Comparison of ENCODE assay signal across 22 cellular contexts in the genomic region with DNA sequence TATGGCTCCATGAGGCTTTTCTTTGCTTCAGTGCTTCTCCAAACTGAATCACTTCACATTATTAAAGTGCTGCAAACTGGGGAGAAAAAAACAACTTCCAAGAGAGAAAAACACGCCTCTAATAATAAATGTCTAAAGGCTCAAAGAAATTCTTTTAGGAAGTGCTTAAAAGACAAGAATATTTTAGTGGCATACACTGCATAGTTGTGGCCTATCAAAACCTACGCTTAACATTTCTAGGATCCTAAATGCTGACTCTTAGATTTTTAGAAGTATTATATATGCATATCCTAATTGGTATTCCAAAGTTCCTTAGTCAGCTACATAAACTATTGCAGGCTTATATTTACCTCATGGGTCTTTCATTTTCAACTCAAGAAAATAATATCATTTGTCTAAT.
DNase-seq lines count a peak whose midpoint lies in the region; ATAC-seq, FAIRE-seq and TF ChIP-seq lines count a peak whose summit lies in the region.
"Had no signal": no experiment of that assay in that cellular context is flagged by ENCODE, and none has a peak within 500 bp of the region (broad histone marks: within the 10 kb centered on the region; RNA-seq: fewer than 3 reads in every experiment).

No MANE protein-coding gene starts in this region.

- intact Hi-C loops in HepG2 (cut with micrococcal nuclease; ENCODE audit: unreplicated experiment) (no loop called here), right lobe of liver (cut with DNase I) (no loop called here)

- H3K36me3 ChIP-seq in HepG2 (replicated peaks in 1 of 2; ENCODE audit: control insufficient read depth in 1 of 2, insufficient read depth in 2 of 2, low read length in 2 of 2): no peaks in the 10 kb centered on the region
- H3K36me3 ChIP-seq in right lobe of liver: no peaks in the 10 kb centered on the region
- no peaks in the 10 kb centered on the region for H3K36me3 ChIP-seq in smooth muscle cell (ENCODE audit: low read depth)
- H3K36me3 ChIP-seq in upper lobe of left lung: no peaks in the 10 kb centered on the region
- H3K36me3 ChIP-seq: BE2C, HAP-1, SJCRH30 had no signal

- TF ChIP-seq POLR2A in HepG2 (IDR thresholded peaks at IDR 0.05; ENCODE audit: insufficient read depth in 1 of 2, low read depth in 2 of 2, low read length in 2 of 2) (no peak), right lobe of liver (IDR thresholded peaks at IDR 0.05) (no peak), upper lobe of left lung (IDR thresholded peaks at IDR 0.05) (no peak)

- H3K27ac Mint-ChIP-seq in WTC11: no peak overlapping the region

- in situ Hi-C loops in HepG2 (cut with HindIII; ENCODE audit: extremely low pct_ligation_motif_present, low pct_unique_long_range_greater_than_20kb): no loop called here

- H3K9me3 Mint-ChIP-seq in WTC11: 0 out of 2 replicates have a peak, but pooled peaks cover 9% of the 10 kb centered on the region

- H3K4me1 ChIP-seq in HepG2 (ENCODE audit: insufficient read depth, low read length) (no peaks in the 10 kb centered on the region), right lobe of liver (no peaks in the 10 kb centered on the region), smooth muscle cell (ENCODE audit: low read depth) (peaks cover 12% of the 10 kb centered on the region), upper lobe of left lung (no peaks in the 10 kb centered on the region)
- H3K4me1 ChIP-seq: HAP-1, SJCRH30 had no signal

- DNase-seq in HepG2 (ENCODE audit: low spot score) (no peak), right lobe of liver (no peak), astrocyte of the hippocampus (ENCODE audit: low read depth, low spot score) (peak; percentile 69), kidney tubule cell (ENCODE audit: low spot score) (peak; percentile 15), smooth muscle cell (lab: John Stamatoyannopoulos, UW; ENCODE audit: unreplicated experiment) (no peak), NCI-H446 (lab: John Stamatoyannopoulos, UW) (no peak), WTC11 (ENCODE audit: low spot score) (no peak), upper lobe of left lung (no peak)
- DNase-seq: 8988T, BE2C, EL, NCI-H1105, NCI-H146, NCI-H2029 treated with DMSO at 0.1 percent for 48 hours, NCI-H2171 treated with DMSO at 0.1 percent for 48 hours, NCI-H526 treated with DMSO at 0.1 percent for 48 hours, OCI-M1, SJCRH30 had no signal

- TF ChIP-seq CTCF in HepG2 (CRISPR knock-in tag; IDR thresholded peaks at IDR 0.05) (no peak), right lobe of liver (IDR thresholded peaks at IDR 0.05) (no peak), smooth muscle cell (IDR thresholded peaks at IDR 0.05; ENCODE audit: borderline replicate concordance, insufficient read depth, poor library complexity, severe bottlenecking) (no peak), WTC11 (IDR thresholded peaks at IDR 0.05) (no peak), upper lobe of left lung (IDR thresholded peaks at IDR 0.05) (no peak)

- H3K79me2 ChIP-seq in HepG2 (ENCODE audit: insufficient read depth, low read length) (no peaks in the 10 kb centered on the region), smooth muscle cell (ENCODE audit: low read depth) (no peaks in the 10 kb centered on the region)

- 26% methylated on average over 2 of the region's 2 CpGs for WGBS in HepG2 (ENCODE audit: low lambda C conversion rate)
- 86% methylated on average over 2 of the region's 2 CpGs for WGBS in right lobe of liver (ENCODE audit: insufficient coverage, low coverage, low lambda C conversion rate, missing lambda C conversion rate)
- 21% methylated on average over 2 of the region's 2 CpGs for WGBS in smooth muscle cell (ENCODE audit: low lambda C conversion rate)
- 85% methylated on average over 2 of the region's 2 CpGs for WGBS in upper lobe of left lung, 2 donors

- FAIRE-seq in HepG2 (lab: Jason Lieb, UNC): no peak
- FAIRE-seq: D721Med, RCC 7860 had no signal

- H3K4me3 ChIP-seq in HepG2 (replicated peaks in 1 of 3; ENCODE audit: insufficient read depth in 1 of 3, low read depth in 2 of 3, low read length in 3 of 3): no peak overlapping the region
- H3K4me3 ChIP-seq in right lobe of liver: no peak overlapping the region
- no peak overlapping the region for H3K4me3 ChIP-seq in smooth muscle cell
- no peak overlapping the region for H3K4me3 ChIP-seq in upper lobe of left lung
- H3K4me3 ChIP-seq: HAP-1, SJCRH30 had no signal

- CTCF ChIA-PET in HepG2 (lab: Yijun Ruan, JAX; ENCODE audit: low intra/inter-chr PET ratio, low total read pairs) (no interaction called here), WTC11 (lab: Charles Lee) (no interaction called here)

- no peak overlapping the region for H3K4me3 Mint-ChIP-seq in WTC11

- H3K9me3 ChIP-seq in HepG2 (ENCODE audit: low read length) (no peaks in the 10 kb centered on the region), right lobe of liver (peaks cover 0 to 3% (median 0%) of the 10 kb centered on the region in 4 donors), smooth muscle cell (replicated peaks; ENCODE audit: low read depth) (no peaks in the 10 kb centered on the region), upper lobe of left lung (no peaks in the 10 kb centered on the region)
- H3K9me3 ChIP-seq: BE2C, HAP-1, SJCRH30 had no signal

- H3K9ac ChIP-seq in HepG2 (ENCODE audit: insufficient read depth, low read depth, low read length) (no peak overlapping the region), smooth muscle cell (ENCODE audit: low read depth) (peak overlapping the region; percentile 61)
- H3K9ac ChIP-seq: KMS-11 had no signal

- BruUV-seq in HepG2 (replicated peaks; lab: Mats Ljungman, UMichigan): no TSS peak

- H2AFZ ChIP-seq in HepG2 (ENCODE audit: low read length): no peak overlapping the region
- H2AFZ ChIP-seq in smooth muscle cell (ENCODE audit: low read depth): peak overlapping the region; percentile 15

- peaks cover 6% of the 10 kb centered on the region; the same call in 1 of the 2 replicates for H3K4me1 Mint-ChIP-seq in WTC11

- no peak for ATAC-seq in HepG2
- ATAC-seq in right lobe of liver: no peak
- no peak for ATAC-seq in WTC11
- no peak for ATAC-seq in upper lobe of left lung (ENCODE audit: low FRiP score in 2 of 2)

- H3K27ac ChIP-seq in HepG2 (ENCODE audit: extremely low read length, insufficient read depth, low read length): no peak overlapping the region
- no peak overlapping the region for H3K27ac ChIP-seq in right lobe of liver
- H3K27ac ChIP-seq in smooth muscle cell (ENCODE audit: low read depth): peak overlapping the region; percentile 95
- no peak overlapping the region for H3K27ac ChIP-seq in upper lobe of left lung
- H3K27ac ChIP-seq: KMS-11, SJCRH30 had no signal

- no peaks in the 10 kb centered on the region for H3K27me3 ChIP-seq in HepG2 (ENCODE audit: control insufficient read depth in 1 of 2, insufficient read depth in 2 of 2, low read length in 2 of 2)
- no peaks in the 10 kb centered on the region for H3K27me3 ChIP-seq in right lobe of liver
- H3K27me3 ChIP-seq in smooth muscle cell (ENCODE audit: low read depth): no peaks in the 10 kb centered on the region
- no peaks in the 10 kb centered on the region for H3K27me3 ChIP-seq in upper lobe of left lung
- H3K27me3 ChIP-seq: BE2C, SJCRH30 had no signal

- H3K4me2 ChIP-seq in HepG2 (ENCODE audit: low read depth, low read length) (no peak overlapping the region), smooth muscle cell (peak overlapping the region; percentile 71)
- H3K4me2 ChIP-seq: KMS-11 had no signal

- no peaks in the 10 kb centered on the region for H3F3A ChIP-seq in smooth muscle cell (ENCODE audit: low read depth)

- H3K27me3 Mint-ChIP-seq in WTC11 (ENCODE audit: low read depth): no peaks in the 10 kb centered on the region

- TF ChIP-seq EP300 in HepG2 (IDR thresholded peaks at IDR 0.05; ENCODE audit: low read depth in 2 of 2, low read length in 2 of 2): no peak
- TF ChIP-seq EP300 in HepG2 (CRISPR knock-in tag; IDR thresholded peaks at IDR 0.05; ENCODE audit: borderline replicate concordance): no peak
- TF ChIP-seq EP300 in upper lobe of left lung (IDR thresholded peaks at IDR 0.05): no peak

- no peaks in the 10 kb centered on the region for H3K36me3 Mint-ChIP-seq in WTC11

- no peak for TF ChIP-seq RAD21 in HepG2 (CRISPR knock-in tag; IDR thresholded peaks at IDR 0.05)

- no peaks in the 10 kb centered on the region for H4K20me1 ChIP-seq in HepG2 (ENCODE audit: insufficient read depth, low read length)
- H4K20me1 ChIP-seq in smooth muscle cell (ENCODE audit: low read depth): no peaks in the 10 kb centered on the region

- POLR2A ChIA-PET in HepG2 (lab: Yijun Ruan, JAX): no interaction called here
- POLR2A ChIA-PET in WTC11 (lab: Charles Lee): no interaction called here

TF ChIP-seq in HepG2, 621 proteins besides CTCF, POLR2A, EP300 and RAD21:
- TF ChIP-seq, protein P1, sequence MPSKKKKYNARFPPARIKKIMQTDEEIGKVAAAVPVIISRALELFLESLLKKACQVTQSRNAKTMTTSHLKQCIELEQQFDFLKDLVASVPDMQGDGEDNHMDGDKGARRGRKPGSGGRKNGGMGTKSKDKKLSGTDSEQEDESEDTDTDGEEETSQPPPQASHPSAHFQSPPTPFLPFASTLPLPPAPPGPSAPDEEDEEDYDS (CRISPR knock-in tag; IDR thresholded peaks at IDR 0.05): no peak
- no peak for TF ChIP-seq SIX4 (CRISPR knock-in tag; IDR thresholded peaks at IDR 0.05)
- TF ChIP-seq MAFF (IDR thresholded peaks at IDR 0.05; ENCODE audit: low read depth, low read length): peak; percentile 38; the same call in 1 of the 2 replicates
- TF ChIP-seq XBP1 (CRISPR knock-in tag; IDR thresholded peaks at IDR 0.05): no peak
- TF ChIP-seq TP53 (CRISPR knock-in tag; conservative IDR thresholded peaks at IDR 0.05): no peak
- TF ChIP-seq CENPT (CRISPR knock-in tag; IDR thresholded peaks at IDR 0.05; ENCODE audit: low read depth): no peak
- TF ChIP-seq ETV5 (CRISPR knock-in tag; IDR thresholded peaks at IDR 0.05; ENCODE audit: borderline replicate concordance): no peak
- TF ChIP-seq MAFK (conservative IDR thresholded peaks at IDR 0.05 in 1 of 2, IDR thresholded peaks at IDR 0.05 in 1 of 2; ENCODE audit: low read length in 2 of 2): peak; percentile 42 to 65; a peak in 3 of 4 replicates
TF ChIP-seq in HepG2: peak in this region for 2.

TF ChIP-seq in WTC11, 78 proteins besides CTCF, POLR2A, EP300 and RAD21:
- TF ChIP-seq ZNF138 (CRISPR knock-in tag; conservative IDR thresholded peaks at IDR 0.05): no peak

Comparison
In these comparisons a context has a peak if more than half of its experiments do, and no peak if none do; other contexts are left out.
1. DNase-seq: peak in astrocyte of the hippocampus (single experiment) and kidney tubule cell (single experiment); none in HepG2 (single experiment), right lobe of liver (0 of 3), smooth muscle cell (single experiment), NCI-H446 (0 of 2), WTC11 (single experiment) and upper lobe of left lung (0 of 2).